ENCODE assay signal across 22 cellular contexts in genomic region chr6:125869427-125869826, GRCh38.
A peak's percentile ranks its signal among the peaks of the same experiment; 100 is the strongest.
DNase-seq lines count a peak whose midpoint lies in the region; ATAC-seq, FAIRE-seq and TF ChIP-seq lines count a peak whose summit lies in the region.
"Had no signal": no experiment of that assay in that cellular context is flagged by ENCODE, and none has a peak within 500 bp of the region (broad histone marks: within the 10 kb centered on the region; RNA-seq: fewer than 3 reads in every experiment).

No MANE protein-coding gene starts in this region.

- DNase-seq in DMS79 treated with DMSO at 0.1 percent for 48 hours (lab: John Stamatoyannopoulos, UW) (peak; percentile 22), DMS79 (lab: John Stamatoyannopoulos, UW) (no peak), esophagus muscularis mucosa (ENCODE audit: extremely low spot score) (no peak), mesothelial cell of epicardium (ENCODE audit: low spot score in 2 of 2, unreplicated experiment in 2 of 2) (no peak), frontal cortex (ENCODE audit: low spot score in 2 of 2) (no peak)
- DNase-seq: activated CD4-positive, alpha-beta T cell treated with anti-CD3 and anti-CD28 coated beads for 36 hours; cortex of kidney; HCEC 1CT; natural killer cell; NCI-H1417 treated with DMSO at 0.1 percent for 48 hours; NCI-H524 treated with DMSO at 0.1 percent for 48 hours; stimulated activated CD4-positive, alpha-beta T cell treated with anti-CD3 and anti-CD28 coated beads, Interleukin-1b, Interleukin-23, amount 100 ng/mL, for 48 hours; stimulated activated naive CD8-positive, alpha-beta T cell treated with anti-CD3 and anti-CD28 coated beads, Interleukin-15, Interleukin-2, amounts not matched to agents 100 U/mL and 50 U/mL, for 24 hours; SW 1271 had no signal

- no peak overlapping the region for H3K4me3 ChIP-seq in esophagus muscularis mucosa

- no peaks in the 10 kb centered on the region for H3K36me3 ChIP-seq in esophagus muscularis mucosa

- no peak overlapping the region for H3K4me3 Mint-ChIP-seq in mesothelial cell of epicardium
- H3K4me3 Mint-ChIP-seq: activated CD4-positive, alpha-beta T cell treated with anti-CD3 and anti-CD28 coated beads for 36 hours; activated naive CD8-positive, alpha-beta T cell; activated T-helper 1 cell treated with anti-CD3 and anti-CD28 coated beads, Interleukin-12 subunit alpha, Interleukin-12 subunit beta, Interleukin-2, Interleukin-4 antibody, amounts not matched to agents 30 ng/mL and 10 ng/mL and 1 ng/mL, durations not matched to agents 14 hours and 24 hours and 36 hours; natural killer cell had no signal

- TF ChIP-seq POLR2A in esophagus muscularis mucosa (IDR thresholded peaks at IDR 0.05; ENCODE audit: low read depth), result no peak

- no peaks in the 10 kb centered on the region for H3K36me3 Mint-ChIP-seq in mesothelial cell of epicardium
- H3K36me3 Mint-ChIP-seq: natural killer cell had no signal

- peaks cover 0 to 17% (median 7%) of the 10 kb centered on the region in 4 donors for H3K4me1 ChIP-seq in esophagus muscularis mucosa
- H3K4me1 ChIP-seq: parathyroid adenoma had no signal

- H3K27ac ChIP-seq in esophagus muscularis mucosa (replicated peaks in 1 of 4), result peak overlapping the region; percentile 30 to 53 (median 44)
- peak overlapping the region; percentile 93 for H3K27ac ChIP-seq in temporal lobe (ENCODE audit: low read depth, low read length)
- H3K27ac ChIP-seq: 22Rv1, parathyroid adenoma had no signal

- ATAC-seq in HG03442 (IDR thresholded peaks at IDR 0.05; ENCODE audit: unreplicated experiment) (no peak), GM21526 (IDR thresholded peaks at IDR 0.05; ENCODE audit: low FRiP score, unreplicated experiment) (no peak)
- ATAC-seq: activated CD4-positive, alpha-beta T cell treated with anti-CD3 and anti-CD28 coated beads for 36 hours; natural killer cell; stimulated activated naive CD8-positive, alpha-beta T cell treated with anti-CD3 and anti-CD28 coated beads, Interleukin-15, Interleukin-2, amounts not matched to agents 100 U/mL and 50 U/mL, for 24 hours had no signal

- H3K9me3 Mint-ChIP-seq in mesothelial cell of epicardium, result no peaks in the 10 kb centered on the region
- H3K9me3 Mint-ChIP-seq: activated T-helper 1 cell treated with anti-CD3 and anti-CD28 coated beads, Interleukin-12 subunit alpha, Interleukin-12 subunit beta, Interleukin-2, Interleukin-4 antibody, amounts not matched to agents 30 ng/mL and 10 ng/mL and 1 ng/mL, durations not matched to agents 14 hours and 24 hours and 36 hours; natural killer cell had no signal

- no peak for TF ChIP-seq EP300 in esophagus muscularis mucosa (IDR thresholded peaks at IDR 0.05)

- H3K27ac Mint-ChIP-seq in mesothelial cell of epicardium, result peak overlapping the region; percentile 1
- H3K27ac Mint-ChIP-seq: activated CD4-positive, alpha-beta T cell treated with anti-CD3 and anti-CD28 coated beads for 36 hours; activated naive CD8-positive, alpha-beta T cell; activated T-helper 1 cell treated with anti-CD3 and anti-CD28 coated beads, Interleukin-12 subunit alpha, Interleukin-12 subunit beta, Interleukin-2, Interleukin-4 antibody, amounts not matched to agents 30 ng/mL and 10 ng/mL and 1 ng/mL, durations not matched to agents 14 hours and 24 hours and 36 hours had no signal

- intact Hi-C loops in esophagus muscularis mucosa (cut with DNase I), result no loop called here

- TF ChIP-seq CTCF in esophagus muscularis mucosa (IDR thresholded peaks at IDR 0.05), result no peak
- TF ChIP-seq CTCF in mesothelial cell of epicardium (IDR thresholded peaks at IDR 0.05; ENCODE audit: unreplicated experiment), result no peak

- no peaks in the 10 kb centered on the region for H3K27me3 Mint-ChIP-seq in mesothelial cell of epicardium (ENCODE audit: low read depth)
- H3K27me3 Mint-ChIP-seq: activated CD4-positive, alpha-beta T cell treated with anti-CD3 and anti-CD28 coated beads for 36 hours; activated naive CD8-positive, alpha-beta T cell had no signal

- H3K27me3 ChIP-seq in esophagus muscularis mucosa, result no peaks in the 10 kb centered on the region

- H3K9me3 ChIP-seq in esophagus muscularis mucosa, result no peaks in the 10 kb centered on the region

- H3K4me1 Mint-ChIP-seq in mesothelial cell of epicardium, result peaks cover 46% of the 10 kb centered on the region
- H3K4me1 Mint-ChIP-seq: activated CD4-positive, alpha-beta T cell treated with anti-CD3 and anti-CD28 coated beads for 36 hours had no signal

- WGBS in esophagus muscularis mucosa, result 75% methylated on average over 6 of the region's 6 CpGs

- no peak for FAIRE-seq in frontal cortex (lab: Jason Lieb, UNC)
- FAIRE-seq: TTC549 had no signal
